ENCODE assay signal across 19 cellular contexts in genomic region chrX:124524852-124525251, GRCh38.
DNase-seq lines count a peak whose midpoint lies in the region; ATAC-seq, FAIRE-seq and TF ChIP-seq lines count a peak whose summit lies in the region.
"Had no signal": no experiment of that assay in that cellular context is flagged by ENCODE, and none has a peak within 500 bp of the region (broad histone marks: within the 10 kb centered on the region; RNA-seq: fewer than 3 reads in every experiment).

No MANE protein-coding gene starts in this region.

- DNase-seq in SK-N-DZ (ENCODE audit: low spot score), result peak; percentile 82
- DNase-seq in pancreas, result no peak
- no peak for DNase-seq in tibial nerve (ENCODE audit: low spot score in 2 of 2)
- DNase-seq: AML-193; Caco-2; Calu3; CD4-positive, alpha-beta T cell; CD8-positive, alpha-beta T cell; DMS79 treated with DMSO at 0.1 percent for 48 hours; GF-D8 had no signal

- intact Hi-C loops in pancreas (cut with DNase I), result no loop called here

- WGBS in pancreas, 2 donors, result 50 to 54% methylated on average over 3 of the region's 3 CpGs
- WGBS in tibial nerve, 2 donors, result 74 to 86% methylated on average over 3 of the region's 3 CpGs

- H3K36me3 ChIP-seq in pancreas (no peaks in the 10 kb centered on the region), tibial nerve (no peaks in the 10 kb centered on the region)
- H3K36me3 ChIP-seq: BLaER1 treated with 17β-estradiol and CSF1 and Interleukin-3, amounts not matched to agents 10 nM and 100 nM had no signal

- H3K9me3 ChIP-seq in pancreas, result no peaks in the 10 kb centered on the region
- no peaks in the 10 kb centered on the region for H3K9me3 ChIP-seq in tibial nerve
- H3K9me3 ChIP-seq: A549; BLaER1 treated with 17β-estradiol and CSF1 and Interleukin-3, amounts not matched to agents 10 nM and 100 nM; Caco-2 had no signal

- peak; percentile 86 for FAIRE-seq in pancreas (lab: Jason Lieb, UNC)
- FAIRE-seq: A549, D721Med, G401.6, GM12891 had no signal

- ATAC-seq in SK-N-SH treated with all-trans-retinoic acid at 6 μM for 48 hours, result no peak
- ATAC-seq in pancreas, result no peak
- ATAC-seq in GM21737 (IDR thresholded peaks at IDR 0.05; ENCODE audit: unreplicated experiment), result no peak
- ATAC-seq: A549; CD8-positive, alpha-beta T cell had no signal

- no peak for TF ChIP-seq CTCF in pancreas (IDR thresholded peaks at IDR 0.05)
- no peak for TF ChIP-seq CTCF in tibial nerve (IDR thresholded peaks at IDR 0.05)

- TF ChIP-seq EP300 in tibial nerve (IDR thresholded peaks at IDR 0.05), result no peak

- H3K4me3 ChIP-seq in pancreas (no peak overlapping the region), tibial nerve (no peak overlapping the region)
- H3K4me3 ChIP-seq: A549; BLaER1 treated with 17β-estradiol and CSF1 and Interleukin-3, amounts not matched to agents 10 nM and 100 nM had no signal

- TF ChIP-seq POLR2A in tibial nerve (IDR thresholded peaks at IDR 0.05), result no peak

- H3K27me3 ChIP-seq in pancreas, result no peaks in the 10 kb centered on the region
- H3K27me3 ChIP-seq in tibial nerve, result no peaks in the 10 kb centered on the region

- H3K4me1 ChIP-seq in pancreas, result no peaks in the 10 kb centered on the region
- no peaks in the 10 kb centered on the region for H3K4me1 ChIP-seq in tibial nerve
- H3K4me1 ChIP-seq: A549; BLaER1 treated with 17β-estradiol and CSF1 and Interleukin-3, amounts not matched to agents 10 nM and 100 nM; Caco-2 had no signal

- H3K27ac ChIP-seq in pancreas, result no peak overlapping the region
- no peak overlapping the region for H3K27ac ChIP-seq in tibial nerve
- H3K27ac ChIP-seq: 22Rv1; A549; BLaER1 treated with 17β-estradiol and CSF1 and Interleukin-3, amounts not matched to agents 10 nM and 100 nM; C4-2B had no signal

TF ChIP-seq in SK-N-SH treated with all-trans-retinoic acid at 6 μM for 48 hours, 23 proteins besides CTCF, POLR2A, EP300 and RAD21:
- TF ChIP-seq PPARA (CRISPR knock-in tag; IDR thresholded peaks at IDR 0.05; ENCODE audit: borderline replicate concordance) (no peak), TCF4 (CRISPR knock-in tag; IDR thresholded peaks at IDR 0.05; ENCODE audit: borderline replicate concordance) (peak; percentile 65; the same call in 1 of the 2 replicates)
TF ChIP-seq in SK-N-SH treated with all-trans-retinoic acid at 6 μM for 48 hours: peak in this region for 1.
